Comparison of ENCODE assay signal across 34 cellular contexts in the genomic region with DNA sequence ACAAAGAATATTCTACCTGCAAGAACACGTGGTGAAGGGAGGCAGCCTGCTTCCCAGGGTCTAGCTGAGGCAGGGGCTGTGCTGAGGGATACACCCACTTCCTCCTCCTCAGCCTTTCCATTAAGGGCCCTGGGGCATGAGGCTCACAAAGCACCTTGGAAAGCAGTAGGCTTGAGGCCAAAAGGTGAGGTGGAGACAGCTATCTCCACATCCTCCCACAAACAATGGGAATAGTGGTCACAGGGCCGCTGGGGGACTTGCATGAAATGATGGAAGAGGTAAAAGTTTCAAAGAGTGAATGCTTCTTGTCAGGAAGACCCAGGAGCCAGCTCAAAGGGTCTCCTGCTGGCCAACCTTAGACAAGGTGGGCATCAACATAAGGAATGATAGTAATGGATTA.
"Had no signal": no experiment of that assay in that cellular context is flagged by ENCODE, and none has a peak within 500 bp of the region (broad histone marks: within the 10 kb centered on the region; RNA-seq: fewer than 3 reads in every experiment).

No MANE protein-coding gene starts in this region.

- DNase-seq: activated B cell treated with CpG ODN at 0.5 μM for 24 hours; activated CD4-positive, alpha-beta memory T cell treated with anti-CD3 and anti-CD28 coated beads, Interleukin-2, amount 10 ng/mL, durations not matched to agents 7 days and 5 days; activated CD4-positive, alpha-beta T cell treated with anti-CD3 and anti-CD28 coated beads for 4 hours; activated CD4-positive, alpha-beta T cell treated with anti-CD3 and anti-CD28 coated beads, Interleukin-2, amount 10 ng/mL, durations not matched to agents 24 days and 14 days; activated CD4-positive, alpha-beta T cell treated with anti-CD3 and anti-CD28 coated beads, Interleukin-2, amount 50 U/mL, for 1 hour; activated CD4-positive, alpha-beta T cell treated with anti-CD3 and anti-CD28 coated beads, Interleukin-2, amount 50 U/mL, for 4 hours; activated CD4-positive, CD25-positive, alpha-beta regulatory T cell treated with anti-CD3 and anti-CD28 coated beads, Interleukin-2, amount 50 U/mL, for 72 hours; activated CD8-positive, alpha-beta memory T cell treated with anti-CD3 and anti-CD28 coated beads for 24 hours; activated CD8-positive, alpha-beta memory T cell treated with anti-CD3 and anti-CD28 coated beads, Interleukin-2, amount 10 ng/mL, durations not matched to agents 7 days and 5 days; activated CD8-positive, alpha-beta memory T cell treated with anti-CD3 and anti-CD28 coated beads, Interleukin-2, amount 50 U/mL, for 48 hours; activated CD8-positive, alpha-beta T cell treated with anti-CD3 and anti-CD28 coated beads, Interleukin-2, amount 10 ng/mL, durations not matched to agents 7 days and 5 days; activated gamma-delta T cell; activated naive CD4-positive, alpha-beta T cell treated with anti-CD3 and anti-CD28 coated beads, Interleukin-2, amount 10 ng/mL, durations not matched to agents 7 days and 5 days; activated naive CD4-positive, alpha-beta T cell treated with Interleukin-2 at 50 U/mL for 16 hours; activated naive CD8-positive, alpha-beta T cell treated with anti-CD3 and anti-CD28 coated beads, Interleukin-2, amount 10 ng/mL, durations not matched to agents 7 days and 5 days; activated naive CD8-positive, alpha-beta T cell treated with anti-CD3 and anti-CD28 coated beads, Interleukin-2, amount 50 U/mL, for 24 hours; activated T-cell treated with anti-CD3 and anti-CD28 coated beads, Interleukin-2, amount 50 U/mL, for 24 hours; activated T-cell treated with anti-CD3 and anti-CD28 coated beads, Interleukin-2, amount 50 U/mL, for 48 hours; amygdala; anterior cingulate cortex; central memory CD4-positive, alpha-beta T cell; SW 1271; T-helper 1 cell; T-helper 2 cell; T-helper 9 cell had no signal

- H3K4me1 ChIP-seq: ascending aorta had no signal

- H3K4me3 ChIP-seq: ascending aorta, cardiac muscle cell had no signal

- H3K4me1 Mint-ChIP-seq: activated B cell treated with CpG ODN at 0.5 μM for 24 hours; activated CD4-positive, alpha-beta memory T cell treated with anti-CD3 and anti-CD28 coated beads, Interleukin-2, amount 10 ng/mL, durations not matched to agents 7 days and 5 days; activated CD4-positive, alpha-beta T cell treated with anti-CD3 and anti-CD28 coated beads, Interleukin-2, amount 10 ng/mL, durations not matched to agents 24 days and 14 days; activated CD8-positive, alpha-beta memory T cell treated with anti-CD3 and anti-CD28 coated beads, Interleukin-2, amount 10 ng/mL, durations not matched to agents 7 days and 5 days; activated naive CD4-positive, alpha-beta T cell treated with anti-CD3 and anti-CD28 coated beads, Interleukin-2, amount 10 ng/mL, durations not matched to agents 7 days and 5 days; activated naive CD4-positive, alpha-beta T cell treated with anti-CD3 and anti-CD28 coated beads, Interleukin-2, amount 50 U/mL, for 24 hours; activated naive CD8-positive, alpha-beta T cell treated with anti-CD3 and anti-CD28 coated beads, Interleukin-2, amount 10 ng/mL, durations not matched to agents 7 days and 5 days; activated naive CD8-positive, alpha-beta T cell treated with anti-CD3 and anti-CD28 coated beads, Interleukin-2, amount 50 U/mL, for 24 hours; brain had no signal

- H3K36me3 ChIP-seq: ascending aorta, cardiac muscle cell had no signal

- H3K27ac Mint-ChIP-seq: activated B cell treated with CpG ODN at 0.5 μM for 24 hours; activated CD4-positive, alpha-beta memory T cell treated with anti-CD3 and anti-CD28 coated beads, Interleukin-2, amount 10 ng/mL, durations not matched to agents 7 days and 5 days; activated CD4-positive, alpha-beta T cell treated with anti-CD3 and anti-CD28 coated beads, Interleukin-2, amount 10 ng/mL, durations not matched to agents 24 days and 14 days; activated CD8-positive, alpha-beta memory T cell treated with anti-CD3 and anti-CD28 coated beads, Interleukin-2, amount 10 ng/mL, durations not matched to agents 7 days and 5 days; activated CD8-positive, alpha-beta T cell treated with anti-CD3 and anti-CD28 coated beads, Interleukin-2, amount 10 ng/mL, durations not matched to agents 7 days and 5 days; activated naive CD4-positive, alpha-beta T cell treated with anti-CD3 and anti-CD28 coated beads, Interleukin-2, amount 10 ng/mL, durations not matched to agents 7 days and 5 days; activated naive CD4-positive, alpha-beta T cell treated with anti-CD3 and anti-CD28 coated beads, Interleukin-2, amount 50 U/mL, for 24 hours; activated naive CD8-positive, alpha-beta T cell; activated naive CD8-positive, alpha-beta T cell treated with anti-CD3 and anti-CD28 coated beads, Interleukin-2, amount 10 ng/mL, durations not matched to agents 7 days and 5 days; activated naive CD8-positive, alpha-beta T cell treated with anti-CD3 and anti-CD28 coated beads, Interleukin-2, amount 50 U/mL, for 24 hours; activated T-cell treated with anti-CD3 and anti-CD28 coated beads, Interleukin-2, amount 50 U/mL, for 24 hours; activated T-helper 2 cell treated with anti-CD3 and anti-CD28 coated beads, Interferon-gamma antibody, Interleukin-2, Interleukin-4, amounts not matched to agents 10 μg/mL and 5 μg/mL and 100 μg/mL, durations not matched to agents 14 hours and 24 hours and 36 hours; brain; T-helper 1 cell treated with Interleukin-12 subunit alpha and Interleukin-12 subunit beta and Interleukin-4 antibody, amounts not matched to agents 30 μg/mL and 1 μg/mL, for 36 hours; T-helper 2 cell treated with Interferon-gamma antibody and Interleukin-4, amounts not matched to agents 5 μg/mL and 100 μg/mL, for 36 hours had no signal

- ATAC-seq: activated CD8-positive, alpha-beta memory T cell treated with anti-CD3 and anti-CD28 coated beads, Interleukin-2, amount 10 ng/mL, durations not matched to agents 7 days and 5 days; activated CD8-positive, alpha-beta T cell treated with anti-CD3 and anti-CD28 coated beads, Interleukin-2, amount 10 ng/mL, durations not matched to agents 7 days and 5 days; activated naive CD8-positive, alpha-beta T cell treated with anti-CD3 and anti-CD28 coated beads, Interleukin-2, amount 50 U/mL, for 24 hours had no signal

- H3K9me3 ChIP-seq: ascending aorta had no signal

- H3K27me3 ChIP-seq: ascending aorta, cardiac muscle cell had no signal

- H3K27me3 Mint-ChIP-seq: activated B cell treated with CpG ODN at 0.5 μM for 24 hours; activated CD4-positive, alpha-beta memory T cell treated with anti-CD3 and anti-CD28 coated beads, Interleukin-2, amount 10 ng/mL, durations not matched to agents 7 days and 5 days; activated CD4-positive, alpha-beta T cell treated with anti-CD3 and anti-CD28 coated beads, Interleukin-2, amount 10 ng/mL, durations not matched to agents 24 days and 14 days; activated CD8-positive, alpha-beta memory T cell treated with anti-CD3 and anti-CD28 coated beads, Interleukin-2, amount 10 ng/mL, durations not matched to agents 7 days and 5 days; activated naive CD4-positive, alpha-beta T cell treated with anti-CD3 and anti-CD28 coated beads, Interleukin-2, amount 10 ng/mL, durations not matched to agents 7 days and 5 days; activated naive CD4-positive, alpha-beta T cell treated with anti-CD3 and anti-CD28 coated beads, Interleukin-2, amount 50 U/mL, for 24 hours; activated naive CD8-positive, alpha-beta T cell; activated naive CD8-positive, alpha-beta T cell treated with anti-CD3 and anti-CD28 coated beads, Interleukin-2, amount 10 ng/mL, durations not matched to agents 7 days and 5 days; activated naive CD8-positive, alpha-beta T cell treated with anti-CD3 and anti-CD28 coated beads, Interleukin-2, amount 50 U/mL, for 24 hours; activated T-cell treated with anti-CD3 and anti-CD28 coated beads, Interleukin-2, amount 50 U/mL, for 24 hours had no signal

- H3K36me3 Mint-ChIP-seq: activated CD8-positive, alpha-beta memory T cell treated with anti-CD3 and anti-CD28 coated beads, Interleukin-2, amount 10 ng/mL, durations not matched to agents 7 days and 5 days; activated naive CD4-positive, alpha-beta T cell treated with anti-CD3 and anti-CD28 coated beads, Interleukin-2, amount 10 ng/mL, durations not matched to agents 7 days and 5 days; activated naive CD4-positive, alpha-beta T cell treated with anti-CD3 and anti-CD28 coated beads, Interleukin-2, amount 50 U/mL, for 24 hours had no signal

- H3K9me3 Mint-ChIP-seq: activated CD4-positive, alpha-beta memory T cell treated with anti-CD3 and anti-CD28 coated beads, Interleukin-2, amount 10 ng/mL, durations not matched to agents 7 days and 5 days; activated CD4-positive, alpha-beta T cell treated with anti-CD3 and anti-CD28 coated beads, Interleukin-2, amount 10 ng/mL, durations not matched to agents 24 days and 14 days; activated naive CD4-positive, alpha-beta T cell treated with anti-CD3 and anti-CD28 coated beads, Interleukin-2, amount 50 U/mL, for 24 hours; activated T-cell treated with anti-CD3 and anti-CD28 coated beads, Interleukin-2, amount 50 U/mL, for 24 hours had no signal

- H3K27ac ChIP-seq: ascending aorta, cardiac muscle cell, VCaP had no signal

- H3K4me3 Mint-ChIP-seq: activated B cell treated with CpG ODN at 0.5 μM for 24 hours; activated CD4-positive, alpha-beta memory T cell treated with anti-CD3 and anti-CD28 coated beads, Interleukin-2, amount 10 ng/mL, durations not matched to agents 7 days and 5 days; activated CD4-positive, alpha-beta T cell treated with anti-CD3 and anti-CD28 coated beads, Interleukin-2, amount 10 ng/mL, durations not matched to agents 24 days and 14 days; activated CD8-positive, alpha-beta memory T cell treated with anti-CD3 and anti-CD28 coated beads, Interleukin-2, amount 10 ng/mL, durations not matched to agents 7 days and 5 days; activated CD8-positive, alpha-beta T cell treated with anti-CD3 and anti-CD28 coated beads, Interleukin-2, amount 10 ng/mL, durations not matched to agents 7 days and 5 days; activated naive CD4-positive, alpha-beta T cell treated with anti-CD3 and anti-CD28 coated beads, Interleukin-2, amount 10 ng/mL, durations not matched to agents 7 days and 5 days; activated naive CD4-positive, alpha-beta T cell treated with anti-CD3 and anti-CD28 coated beads, Interleukin-2, amount 50 U/mL, for 24 hours; activated naive CD8-positive, alpha-beta T cell; activated naive CD8-positive, alpha-beta T cell treated with anti-CD3 and anti-CD28 coated beads, Interleukin-2, amount 10 ng/mL, durations not matched to agents 7 days and 5 days; activated naive CD8-positive, alpha-beta T cell treated with anti-CD3 and anti-CD28 coated beads, Interleukin-2, amount 50 U/mL, for 24 hours; activated T-cell treated with anti-CD3 and anti-CD28 coated beads, Interleukin-2, amount 50 U/mL, for 24 hours; brain; T-helper 1 cell treated with Interleukin-12 subunit alpha and Interleukin-12 subunit beta and Interleukin-4 antibody, amounts not matched to agents 30 μg/mL and 1 μg/mL, for 36 hours; T-helper 2 cell treated with Interferon-gamma antibody and Interleukin-4, amounts not matched to agents 5 μg/mL and 100 μg/mL, for 36 hours had no signal
